Comparison of ENCODE assay signal across 19 cellular contexts in genomic region chr1:63966016-63966415, GRCh38.
"Had no signal": no experiment of that assay in that cellular context is flagged by ENCODE, and none has a peak within 500 bp of the region (broad histone marks: within the 10 kb centered on the region; RNA-seq: fewer than 3 reads in every experiment).

No MANE protein-coding gene starts in this region.

- H3K36me3 ChIP-seq: gastrocnemius medialis, heart left ventricle, left lung, vagina, WERI-Rb-1 had no signal

- H3K9me3 ChIP-seq: body of pancreas, gastrocnemius medialis, heart left ventricle, left lung, psoas muscle, vagina had no signal

- DNase-seq: activated CD4-positive, alpha-beta T cell treated with anti-CD3 and anti-CD28 coated beads for 1 hour; activated CD4-positive, alpha-beta T cell treated with anti-CD3 and anti-CD28 coated beads, Interleukin-2, amount 50 U/mL, for 4 hours; activated gamma-delta T cell treated with Interleukin-2 at 50 U/mL for 16 hours; activated naive CD8-positive, alpha-beta T cell treated with anti-CD3 and anti-CD28 coated beads for 36 hours; amniotic stem cell; body of pancreas; cortex of kidney; gastrocnemius medialis; heart left ventricle; kidney; left lung; midbrain; psoas muscle; right cardiac atrium; stimulated activated CD4-positive, alpha-beta T cell treated with anti-CD3 and anti-CD28 coated beads, Interleukin-2, amount 100 ng/mL, for 24 hours; stimulated activated naive CD8-positive, alpha-beta T cell treated with anti-CD3 and anti-CD28 coated beads, Interleukin-15, Interleukin-2, amounts not matched to agents 100 U/mL and 50 U/mL, for 24 hours; WERI-Rb-1 had no signal

- H3K27me3 ChIP-seq: body of pancreas, gastrocnemius medialis, heart left ventricle, left lung, vagina had no signal

- H3K27ac ChIP-seq: body of pancreas, gastrocnemius medialis, heart left ventricle, left lung, psoas muscle, vagina, WERI-Rb-1 had no signal

- H3K9me3 Mint-ChIP-seq: activated naive CD8-positive, alpha-beta T cell treated with anti-CD3 and anti-CD28 coated beads for 36 hours; neural crest cell had no signal

- H3K27ac Mint-ChIP-seq: activated naive CD8-positive, alpha-beta T cell treated with anti-CD3 and anti-CD28 coated beads for 36 hours had no signal

- H3K36me3 Mint-ChIP-seq: activated naive CD8-positive, alpha-beta T cell treated with anti-CD3 and anti-CD28 coated beads for 36 hours had no signal

- H3K4me3 ChIP-seq: body of pancreas, gastrocnemius medialis, heart left ventricle, left lung, psoas muscle, vagina had no signal

- H3K4me3 Mint-ChIP-seq: activated naive CD8-positive, alpha-beta T cell treated with anti-CD3 and anti-CD28 coated beads for 36 hours; neural crest cell had no signal
